In the genomic region with DNA sequence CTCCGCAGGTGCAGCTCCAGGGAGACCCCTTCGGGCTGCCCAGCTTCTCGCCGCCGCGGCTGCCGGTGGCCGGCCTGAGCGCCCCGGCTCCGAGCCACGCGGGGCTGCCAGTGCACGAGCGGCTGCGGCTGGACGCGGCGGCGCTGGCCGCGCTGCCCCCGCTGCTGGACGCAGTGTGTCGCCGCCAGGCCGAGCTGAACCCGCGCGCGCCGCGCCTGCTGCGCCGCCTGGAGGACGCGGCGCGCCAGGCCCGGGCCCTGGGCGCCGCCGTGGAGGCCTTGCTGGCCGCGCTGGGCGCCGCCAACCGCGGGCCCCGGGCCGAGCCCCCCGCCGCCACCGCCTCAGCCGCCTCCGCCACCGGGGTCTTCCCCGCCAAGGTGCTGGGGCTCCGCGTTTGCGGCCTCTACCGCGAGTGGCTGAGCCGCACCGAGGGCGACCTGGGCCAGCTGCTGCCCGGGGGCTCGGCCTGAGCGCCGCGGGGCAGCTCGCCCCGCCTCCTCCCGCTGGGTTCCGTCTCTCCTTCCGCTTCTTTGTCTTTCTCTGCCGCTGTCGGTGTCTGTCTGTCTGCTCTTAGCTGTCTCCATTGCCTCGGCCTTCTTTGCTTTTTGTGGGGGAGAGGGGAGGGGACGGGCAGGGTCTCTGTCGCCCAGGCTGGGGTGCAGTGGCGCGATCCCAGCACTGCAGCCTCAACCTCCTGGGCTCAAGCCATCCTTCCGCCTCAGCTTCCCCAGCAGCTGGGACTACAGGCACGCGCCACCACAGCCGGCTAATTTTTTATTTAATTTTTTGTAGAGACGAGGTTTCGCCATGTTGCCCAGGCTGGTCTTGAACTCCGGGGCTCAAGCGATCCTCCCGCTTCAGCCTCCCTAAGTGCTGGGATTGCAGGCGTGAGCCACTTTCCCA, we compare ENCODE assay signal across 8 cellular contexts. TPM values are rescaled to one million over a fixed set of nuclear protein-coding genes. Genes with fewer than 3 reads are reported as not detected.
A peak's percentile ranks its signal among the peaks of the same experiment; 100 is the strongest.
DNase-seq lines count a peak whose midpoint lies in the region; ATAC-seq and TF ChIP-seq lines count a peak whose summit lies in the region.

No MANE protein-coding gene starts in this region.

- CTCF ChIA-PET in activated CD4-positive, alpha-beta T cell treated with anti-CD3 and anti-CD28 coated beads for 36 hours (lab: Charles Lee): interaction anchor here (0.5 to 5.2 kb wide), 28 partner anchors 10 to 294 kb away, joined by 3 to 85 read pairs (median 4); partner anchors contain the start of genes BCL7C and CFAP119
- CTCF ChIA-PET in PC-9 (lab: Charles Lee): interaction anchor here (0.6 to 1.6 kb wide), 3 partner anchors 46 to 87 kb away, joined by 3 to 12 read pairs (median 4); no protein-coding TSS in a partner anchor

- H4K20me1 ChIP-seq in PC-9 (ENCODE audit: insufficient read depth): no peaks in the 10 kb centered on the region

- no peaks in the 10 kb centered on the region for H3K27me3 Mint-ChIP-seq in activated CD4-positive, alpha-beta T cell treated with anti-CD3 and anti-CD28 coated beads for 36 hours
- no peaks in the 10 kb centered on the region for H3K27me3 Mint-ChIP-seq in activated naive CD8-positive, alpha-beta T cell treated with anti-CD3 and anti-CD28 coated beads, Interleukin-2, amount 10 ng/mL, durations not matched to agents 7 days and 5 days

- H3K4me3 ChIP-seq in PC-9: peak overlapping the region; percentile 73

- peak; percentile 87 for ATAC-seq in activated CD4-positive, alpha-beta T cell treated with anti-CD3 and anti-CD28 coated beads for 36 hours
- ATAC-seq in HG03025 (IDR thresholded peaks at IDR 0.05; ENCODE audit: low FRiP score, unreplicated experiment) (peak; percentile 52), Right ventricle myocardium superior (ENCODE audit: poor library complexity) (peak; percentile 90), omental fat pad (ENCODE audit: low FRiP score) (peak; percentile 96), HG03280 (IDR thresholded peaks at IDR 0.05; ENCODE audit: unreplicated experiment) (no peak)
- ATAC-seq in activated naive CD8-positive, alpha-beta T cell treated with anti-CD3 and anti-CD28 coated beads, Interleukin-2, amount 10 ng/mL, durations not matched to agents 7 days and 5 days (ENCODE audit: low read depth): peak; percentile 77

- no peaks in the 10 kb centered on the region for H3K9me2 ChIP-seq in PC-9 (ENCODE audit: insufficient read depth)

- no peaks in the 10 kb centered on the region for H3K9me3 ChIP-seq in PC-9 (ENCODE audit: insufficient read depth, low read depth)

- no peaks in the 10 kb centered on the region for H3K36me3 Mint-ChIP-seq in activated CD4-positive, alpha-beta T cell treated with anti-CD3 and anti-CD28 coated beads for 36 hours (ENCODE audit: low read depth)
- peaks cover 3% of the 10 kb centered on the region for H3K36me3 Mint-ChIP-seq in activated naive CD8-positive, alpha-beta T cell treated with anti-CD3 and anti-CD28 coated beads, Interleukin-2, amount 10 ng/mL, durations not matched to agents 7 days and 5 days

- H3K79me2 ChIP-seq in PC-9 (ENCODE audit: low read depth): no peaks in the 10 kb centered on the region

- POLR2A ChIA-PET in activated CD4-positive, alpha-beta T cell treated with anti-CD3 and anti-CD28 coated beads for 36 hours (lab: Charles Lee): interaction anchor here (1.4 kb wide), 2 partner anchors 9 to 26 kb away, joined by 5 to 6 read pairs; partner anchors contain the start of gene BCL7C
- POLR2A ChIA-PET in PC-9 (lab: Charles Lee; ENCODE audit: unreplicated experiment): interaction anchor here (0.5 to 0.9 kb wide), 3 partner anchors 85 to 541 kb away, joined by 3 read pairs; partner anchors contain the start of gene PHKG2
- POLR2A ChIA-PET in activated naive CD8-positive, alpha-beta T cell treated with anti-CD3 and anti-CD28 coated beads, Interleukin-2, amount 10 ng/mL, durations not matched to agents 7 days and 5 days (lab: Charles Lee): interaction anchor here (0.6 to 3.6 kb wide), 21 partner anchors 10 to 252 kb away, joined by 3 to 82 read pairs (median 5); partner anchors contain the start of genes BCL7C, FBXL19, KAT8 and ORAI3

- intact Hi-C loops in activated CD4-positive, alpha-beta T cell treated with anti-CD3 and anti-CD28 coated beads for 36 hours (cut with DNase I, micrococcal nuclease): loop anchor here (1.0 to 5.0 kb wide), 2 partner anchors 58 to 60 kb away; no protein-coding TSS in a partner anchor
- intact Hi-C loops in PC-9 (cut with micrococcal nuclease; ENCODE audit: unreplicated experiment) (loop anchor here (2.0 kb wide), 1 partner anchor 18 kb away; no protein-coding TSS in a partner anchor), Right ventricle myocardium superior (cut with DNase I) (loop anchor here (5.0 kb wide), 1 partner anchor 55 kb away; no protein-coding TSS in a partner anchor)

- DNase-seq in activated CD4-positive, alpha-beta T cell treated with anti-CD3 and anti-CD28 coated beads for 36 hours: peak; percentile 77
- DNase-seq in activated CD4-positive, alpha-beta T cell treated with anti-CD3 and anti-CD28 coated beads for 1 hour: no peak
- DNase-seq in PC-9: peak in 1 of 2 experiments; percentile 82
- peak; percentile 87 for DNase-seq in activated naive CD8-positive, alpha-beta T cell treated with anti-CD3 and anti-CD28 coated beads, Interleukin-2, amount 10 ng/mL, durations not matched to agents 7 days and 5 days
- DNase-seq in Right ventricle myocardium superior: peak; percentile 87
- no peak for DNase-seq in omental fat pad (ENCODE audit: low spot score)

- no peaks in the 10 kb centered on the region for H3K27me3 ChIP-seq in PC-9 (ENCODE audit: insufficient read depth, low read depth)

- TF ChIP-seq CTCF in PC-9 (conservative IDR thresholded peaks at IDR 0.05) (0 out of 2 replicates have a peak, but pooled peaks have one; percentile 25), omental fat pad (IDR thresholded peaks at IDR 0.05) (no peak)

- peaks cover 32% of the 10 kb centered on the region; the same call in 1 of the 2 replicates for H3F3A ChIP-seq in PC-9 (ENCODE audit: insufficient read depth, low read depth)

- no peak overlapping the region for H3K27ac ChIP-seq in PC-9

- H3K4me2 ChIP-seq in PC-9: peak overlapping the region; percentile 90

- peak overlapping the region; percentile 99 for H3K27ac Mint-ChIP-seq in activated CD4-positive, alpha-beta T cell treated with anti-CD3 and anti-CD28 coated beads for 36 hours
- peak overlapping the region; percentile 100 for H3K27ac Mint-ChIP-seq in activated naive CD8-positive, alpha-beta T cell treated with anti-CD3 and anti-CD28 coated beads, Interleukin-2, amount 10 ng/mL, durations not matched to agents 7 days and 5 days

- no peaks in the 10 kb centered on the region for H3K36me3 ChIP-seq in PC-9 (ENCODE audit: low read depth)

- peaks cover 16% of the 10 kb centered on the region; the same call in 1 of the 2 replicates for H3K4me1 ChIP-seq in PC-9 (replicated peaks; ENCODE audit: insufficient read depth)

- no TSS peak for BruUV-seq in PC-9 (replicated peaks; lab: Mats Ljungman, UMichigan)

- H3K4me1 Mint-ChIP-seq in activated CD4-positive, alpha-beta T cell treated with anti-CD3 and anti-CD28 coated beads for 36 hours: peaks cover 25% of the 10 kb centered on the region
- H3K4me1 Mint-ChIP-seq in activated naive CD8-positive, alpha-beta T cell treated with anti-CD3 and anti-CD28 coated beads, Interleukin-2, amount 10 ng/mL, durations not matched to agents 7 days and 5 days: peaks cover 36% of the 10 kb centered on the region

- peak overlapping the region; percentile 92 for H2AFZ ChIP-seq in PC-9

- H3K9me3 Mint-ChIP-seq in activated CD4-positive, alpha-beta T cell treated with anti-CD3 and anti-CD28 coated beads for 36 hours (ENCODE audit: low read depth): peaks cover 3% of the 10 kb centered on the region
- H3K9me3 Mint-ChIP-seq in activated naive CD8-positive, alpha-beta T cell treated with anti-CD3 and anti-CD28 coated beads, Interleukin-2, amount 10 ng/mL, durations not matched to agents 7 days and 5 days: peaks cover 3% of the 10 kb centered on the region

- H3K4me3 Mint-ChIP-seq in activated CD4-positive, alpha-beta T cell treated with anti-CD3 and anti-CD28 coated beads for 36 hours: peak overlapping the region; percentile 80
- H3K4me3 Mint-ChIP-seq in activated naive CD8-positive, alpha-beta T cell treated with anti-CD3 and anti-CD28 coated beads, Interleukin-2, amount 10 ng/mL, durations not matched to agents 7 days and 5 days: peak overlapping the region; percentile 99

RNA-seq across cellular contexts. Expression of gene CTF1, which starts 5.9 kb away (rescaled TPM):
- total RNA-seq in activated CD4-positive, alpha-beta T cell treated with anti-CD3 and anti-CD28 coated beads for 36 hours: under 1 TPM; 0.18 TPM
- total RNA-seq in PC-9 (2021): 11.6 and 17.0 TPM in 2 replicates
- total RNA-seq in activated naive CD8-positive, alpha-beta T cell treated with anti-CD3 and anti-CD28 coated beads, Interleukin-2, amount 10 ng/mL, durations not matched to agents 7 days and 5 days: under 1 TPM; 0.19 to 0.37 TPM
- total RNA-seq in Right ventricle myocardium superior: 6.5 TPM
- total RNA-seq in omental fat pad: 1 to 10 TPM; 1.7 to 3.5 (median 2.3) TPM

RNA-seq across cellular contexts. Expression of gene BCL7C, which starts 8.4 kb away (rescaled TPM):
- total RNA-seq in activated CD4-positive, alpha-beta T cell treated with anti-CD3 and anti-CD28 coated beads for 36 hours: 10 to 100 TPM; 19.5 to 20.4 TPM
- 59.3 and 66.9 TPM in 2 replicates for total RNA-seq in PC-9 (2021)
- total RNA-seq in activated naive CD8-positive, alpha-beta T cell treated with anti-CD3 and anti-CD28 coated beads, Interleukin-2, amount 10 ng/mL, durations not matched to agents 7 days and 5 days: 10 to 100 TPM; 31.1 to 31.8 TPM
- 28.8 TPM for total RNA-seq in Right ventricle myocardium superior
- 10 to 100 TPM; 17.4 to 37.0 (median 22.2) TPM for total RNA-seq in omental fat pad

RNA-seq across cellular contexts. Expression of gene FBXL19, which starts 21.1 kb away (rescaled TPM):
- 10 to 100 TPM; 23.7 to 31.4 TPM for total RNA-seq in activated CD4-positive, alpha-beta T cell treated with anti-CD3 and anti-CD28 coated beads for 36 hours
- total RNA-seq in PC-9 (2021) (70.8 and 72.7 TPM in 2 replicates), Right ventricle myocardium superior (4.7 TPM), omental fat pad (1 to 10 TPM; 4.7 to 9.1 (median 6.9) TPM)
- total RNA-seq in activated naive CD8-positive, alpha-beta T cell treated with anti-CD3 and anti-CD28 coated beads, Interleukin-2, amount 10 ng/mL, durations not matched to agents 7 days and 5 days: 10 to 100 TPM; 20.1 to 24.4 TPM

RNA-seq across cellular contexts. Expression of gene ORAI3, which starts 46.5 kb away (rescaled TPM):
- 1 to 10 TPM; 6.9 to 7.9 TPM for total RNA-seq in activated CD4-positive, alpha-beta T cell treated with anti-CD3 and anti-CD28 coated beads for 36 hours
- total RNA-seq in PC-9 (2021) (40.7 and 43.5 TPM in 2 replicates), Right ventricle myocardium superior (9.5 TPM), omental fat pad (10 to 100 TPM; 15.5 to 42.6 (median 33.9) TPM)
- total RNA-seq in activated naive CD8-positive, alpha-beta T cell treated with anti-CD3 and anti-CD28 coated beads, Interleukin-2, amount 10 ng/mL, durations not matched to agents 7 days and 5 days: 10 to 100 TPM; 24.6 to 25.8 TPM

RNA-seq across cellular contexts. Expression of gene SETD1A, which starts 55.2 kb away (rescaled TPM):
- 10 to 100 TPM; 18.5 to 21.7 TPM for total RNA-seq in activated CD4-positive, alpha-beta T cell treated with anti-CD3 and anti-CD28 coated beads for 36 hours
- 29.6 and 33.2 TPM in 2 replicates for total RNA-seq in PC-9 (2021)
- total RNA-seq in activated naive CD8-positive, alpha-beta T cell treated with anti-CD3 and anti-CD28 coated beads, Interleukin-2, amount 10 ng/mL, durations not matched to agents 7 days and 5 days: 10 to 100 TPM; 27.6 to 33.4 TPM
- 6.9 TPM for total RNA-seq in Right ventricle myocardium superior
- 10 to 100 TPM in 2 of 4 donors, 1 to 10 TPM in 2; 5.3 to 13.6 (median 9.2) TPM for total RNA-seq in omental fat pad

Comparison
In these comparisons a context has a peak if more than half of its experiments do, and no peak if none do; other contexts are left out.
1. DNase-seq: peak in activated CD4-positive, alpha-beta T cell treated with anti-CD3 and anti-CD28 coated beads for 36 hours (single experiment), activated naive CD8-positive, alpha-beta T cell treated with anti-CD3 and anti-CD28 coated beads, Interleukin-2, amount 10 ng/mL, durations not matched to agents 7 days and 5 days (single experiment) and Right ventricle myocardium superior (single experiment); none in activated CD4-positive, alpha-beta T cell treated with anti-CD3 and anti-CD28 coated beads for 1 hour (single experiment) and omental fat pad (single experiment).